Comparison of ENCODE assay signal across 8 cellular contexts in the genomic region with DNA sequence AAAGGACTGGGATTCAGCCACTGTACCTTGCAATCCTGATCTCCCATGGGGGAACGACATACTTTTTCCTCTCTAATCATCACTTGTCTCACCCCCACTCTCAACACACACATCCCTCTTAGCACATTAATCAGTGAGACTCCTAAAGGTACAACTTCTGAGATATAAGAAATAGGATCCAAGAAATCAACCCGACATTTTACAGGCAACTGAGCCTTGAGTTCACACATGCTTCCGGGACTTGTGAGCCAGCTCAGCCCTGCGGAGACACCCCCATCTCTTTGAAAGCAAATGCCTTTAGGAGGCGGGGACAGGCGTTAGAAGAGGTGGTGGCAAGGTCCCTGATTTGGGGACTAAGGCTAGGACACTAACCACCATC. TPM values are rescaled to one million over a fixed set of nuclear protein-coding genes. Genes with fewer than 3 reads are reported as not detected.
DNase-seq lines count a peak whose midpoint lies in the region; ATAC-seq, FAIRE-seq and TF ChIP-seq lines count a peak whose summit lies in the region.

No MANE protein-coding gene starts in this region.

- H3K9me3 ChIP-seq in fibroblast of lung (ENCODE audit: control insufficient read depth, insufficient read depth, low read depth, low read length) (no peaks in the 10 kb centered on the region), small intestine (ENCODE audit: control insufficient read depth, low read depth) (no peaks in the 10 kb centered on the region)

- WGBS in small intestine, 3 donors: 4 to 11% (median 10%) methylated on average over 6 of the region's 6 CpGs

- H3K4me3 ChIP-seq in fibroblast of lung (replicated peaks in 1 of 4; ENCODE audit: control extremely low read depth in 1 of 4, insufficient read depth in 1 of 4, low read depth in 3 of 4, low read length in 4 of 4): peak overlapping the region in 1 of 4 experiments; percentile 31
- peak overlapping the region; percentile 68 to 73 for H3K4me3 ChIP-seq in small intestine (ENCODE audit: low read depth in 1 of 2, low read length in 2 of 2)

- no peaks in the 10 kb centered on the region for H4K20me1 ChIP-seq in fibroblast of lung (ENCODE audit: control insufficient read depth, extremely low read depth, insufficient read depth, low read length)

- H3K27me3 ChIP-seq in fibroblast of lung (ENCODE audit: control insufficient read depth, insufficient read depth, low read length) (peaks cover 14% of the 10 kb centered on the region), small intestine (ENCODE audit: control insufficient read depth in 2 of 2, insufficient read depth in 2 of 2, low read length in 2 of 2) (no peaks in the 10 kb centered on the region)

- H3K36me3 ChIP-seq in fibroblast of lung (ENCODE audit: control insufficient read depth, insufficient read depth, low read length): no peaks in the 10 kb centered on the region
- no peaks in the 10 kb centered on the region for H3K36me3 ChIP-seq in small intestine (ENCODE audit: control insufficient read depth in 2 of 2, insufficient read depth in 2 of 2, low read length in 2 of 2)

- TF ChIP-seq CTCF in fibroblast of lung (conservative IDR thresholded peaks at IDR 0.05 in 1 of 2, IDR thresholded peaks at IDR 0.05 in 1 of 2; ENCODE audit: low read depth in 1 of 2, low read length in 2 of 2): no peak

- no peak overlapping the region for H3K9ac ChIP-seq in fibroblast of lung (ENCODE audit: insufficient read depth, low read length)

- H3K27ac ChIP-seq in fibroblast of lung (ENCODE audit: insufficient read depth, low read length): no peak overlapping the region
- H3K27ac ChIP-seq in small intestine (ENCODE audit: low read depth in 1 of 2, low read length in 1 of 2): peak overlapping the region; percentile 1 to 2

- H3K4me2 ChIP-seq in fibroblast of lung (ENCODE audit: extremely low read depth, insufficient read depth, low read length): peak overlapping the region; percentile 10

- peak; percentile 71 for FAIRE-seq in GM12892 (lab: Jason Lieb, UNC)
- no peak for FAIRE-seq in small intestine (lab: Jason Lieb, UNC)

- no peak for TF ChIP-seq POLR2A in GM12892 (IDR thresholded peaks at IDR 0.05; ENCODE audit: low read depth, low read length)

- no peaks in the 10 kb centered on the region for H3K79me2 ChIP-seq in fibroblast of lung (ENCODE audit: control insufficient read depth, insufficient read depth, low read length)

- DNase-seq in GM12892 (ENCODE audit: insufficient read length) (peak; percentile 33), NCI-H1105 (lab: John Stamatoyannopoulos, UW) (peak; percentile 29), activated T-cell treated with anti-CD3 and anti-CD28 coated beads for 1 hour (ENCODE audit: low read depth) (peak; percentile 43), fibroblast of lung (ENCODE audit: low read depth in 2 of 2) (peak in 1 of 2 donors; percentile 22), small intestine (peak; percentile 70), COLO829 (ENCODE audit: low spot score) (no peak)

- ATAC-seq in GM21737 (IDR thresholded peaks at IDR 0.05; ENCODE audit: unreplicated experiment): no peak
- ATAC-seq in HG02571 (IDR thresholded peaks at IDR 0.05; ENCODE audit: unreplicated experiment): no peak

- no peak overlapping the region for H2AFZ ChIP-seq in fibroblast of lung (ENCODE audit: low read length)

- H3K4me1 ChIP-seq in fibroblast of lung (ENCODE audit: control insufficient read depth, extremely low read depth, insufficient read depth, low read length) (no peaks in the 10 kb centered on the region), small intestine (ENCODE audit: control insufficient read depth in 2 of 2, insufficient read depth in 1 of 2, low read depth in 1 of 2, low read length in 1 of 2) (peaks cover 0 to 2% of the 10 kb centered on the region in 2 donors)

RNA-seq across cellular contexts. Expression of gene MAP3K9, which starts 1.3 kb away (rescaled TPM):
- polyA plus RNA-seq in GM12892 (2012; ENCODE audit: missing spikeins): 2.0 TPM
- total RNA-seq in fibroblast of lung: under 0.01 and 0.17 TPM in 2 replicates
- polyA plus RNA-seq in fibroblast of lung (0.23 and 0.27 TPM in 2 replicates), small intestine (1 to 10 TPM in 2 of 3 donors, under 1 TPM in 1; 0.81 to 3.8 (median 1.3) TPM)
- polyA plus RNA-seq in fibroblast of lung (2012): 0.18 and 0.27 TPM in 2 replicates
- polyA minus RNA-seq in fibroblast of lung (ENCODE audit: low replicate concordance): 0.48 and 0.94 TPM in 2 replicates
